Comparison of ENCODE assay signal across 14 cellular contexts in genomic region chr1:6502000-6502891, GRCh38. TPM values are rescaled to one million over a fixed set of nuclear protein-coding genes. Genes with fewer than 3 reads are reported as not detected.
DNase-seq lines count a peak whose midpoint lies in the region; ATAC-seq and TF ChIP-seq lines count a peak whose summit lies in the region.
"Had no signal": no experiment of that assay in that cellular context is flagged by ENCODE, and none has a peak within 500 bp of the region (broad histone marks: within the 10 kb centered on the region; RNA-seq: fewer than 3 reads in every experiment).

No MANE protein-coding gene starts in this region.

- no peak for TF ChIP-seq POLR2A in NB4 (IDR thresholded peaks at IDR 0.05; ENCODE audit: extremely low read depth, insufficient read length)

- ATAC-seq in HG03460 (IDR thresholded peaks at IDR 0.05; ENCODE audit: unreplicated experiment) (no peak), HG03159 (IDR thresholded peaks at IDR 0.05; ENCODE audit: unreplicated experiment) (no peak)
- ATAC-seq: PC-3 had no signal

- peak; percentile 80 for DNase-seq in NB4 (ENCODE audit: low read depth)
- peak in 3 of 10 donors; percentile 61 to 77 (median 71) for DNase-seq in dorsolateral prefrontal cortex
- DNase-seq in stimulated activated CD4-positive, alpha-beta T cell treated with anti-CD3 and anti-CD28 coated beads, Interleukin-15, amount 100 ng/mL, for 24 hours = no peak
- DNase-seq in globus pallidus (ENCODE audit: low spot score) = no peak
- DNase-seq: activated naive CD4-positive, alpha-beta T cell treated with anti-CD3 and anti-CD28 coated beads, Interleukin-2, amount 50 U/mL, for 16 hours; Kasumi-1; NCI-H2107; PC-3 had no signal

- H3K9ac ChIP-seq in liver (ENCODE audit: low read depth in 1 of 2, low read length in 2 of 2) = no peak overlapping the region
- H3K9ac ChIP-seq in subcutaneous abdominal adipose tissue (ENCODE audit: low read length in 5 of 5) = no peak overlapping the region

- no peak for TF ChIP-seq RAD21 in liver (IDR thresholded peaks at IDR 0.05)

- no peaks in the 10 kb centered on the region for H3K36me3 ChIP-seq in liver (ENCODE audit: control insufficient read depth in 4 of 4, insufficient read depth in 3 of 4, low read depth in 1 of 4, low read length in 3 of 4)
- H3K36me3 ChIP-seq in subcutaneous abdominal adipose tissue (ENCODE audit: control insufficient read depth in 5 of 5, insufficient read depth in 5 of 5, low read length in 5 of 5) = no peaks in the 10 kb centered on the region

- 71% methylated on average over 31 of the region's 31 CpGs for WGBS in liver

- no peak overlapping the region for H3K4me3 ChIP-seq in NB4 (ENCODE audit: low read depth, low read length)
- H3K4me3 ChIP-seq in dorsolateral prefrontal cortex = peak overlapping the region in 5 of 59 donors; percentile 1 to 28 (median 11)
- no peak overlapping the region for H3K4me3 ChIP-seq in liver (ENCODE audit: low read depth in 1 of 3, low read length in 3 of 3)
- peak overlapping the region in 2 of 5 donors; percentile 9 to 38 for H3K4me3 ChIP-seq in subcutaneous abdominal adipose tissue (ENCODE audit: low read depth in 1 of 5, low read length in 5 of 5)

- TF ChIP-seq CTCF in NB4 (IDR thresholded peaks at IDR 0.05; ENCODE audit: low read depth, low read length) = no peak
- no peak for TF ChIP-seq CTCF in dorsolateral prefrontal cortex (IDR thresholded peaks at IDR 0.05 in 54 of 56, conservative IDR thresholded peaks at IDR 0.05 in 2 of 56; ENCODE audit: low read depth in 1 of 56, partially characterized antibody in 56 of 56)
- TF ChIP-seq CTCF in liver (IDR thresholded peaks at IDR 0.05; ENCODE audit: low read depth, low read length, missing input control) = no peak

- H3K4me1 ChIP-seq in liver (ENCODE audit: control insufficient read depth in 4 of 4, insufficient read depth in 4 of 4, low read length in 3 of 4) (peaks cover 2 to 9% (median 5%) of the 10 kb centered on the region in 4 donors), subcutaneous abdominal adipose tissue (ENCODE audit: control insufficient read depth in 5 of 5, insufficient read depth in 5 of 5, low read length in 5 of 5) (peaks cover 17 to 90% (median 64%) of the 10 kb centered on the region in 5 donors)

- intact Hi-C loops in dorsolateral prefrontal cortex (cut with DNase I) = no loop called here

- H3K27me3 ChIP-seq in dorsolateral prefrontal cortex (peaks cover 0 to 60% (median 0%) of the 10 kb centered on the region in 45 donors), liver (ENCODE audit: control insufficient read depth in 4 of 4, insufficient read depth in 4 of 4, low read length in 3 of 4) (no peaks in the 10 kb centered on the region), subcutaneous abdominal adipose tissue (ENCODE audit: control insufficient read depth in 5 of 5, insufficient read depth in 4 of 5, low read length in 5 of 5) (peaks cover 0 to 3% (median 0%) of the 10 kb centered on the region in 5 donors)

- H3K27ac ChIP-seq in dorsolateral prefrontal cortex (peak overlapping the region in 45 of 59 donors; percentile 0 to 83 (median 55)), liver (ENCODE audit: low read depth in 1 of 2, low read length in 2 of 2) (no peak overlapping the region), subcutaneous abdominal adipose tissue (ENCODE audit: low read depth, low read length) (peak overlapping the region; percentile 30)
- H3K27ac ChIP-seq: C4-2B had no signal

- no peaks in the 10 kb centered on the region for H3K9me3 ChIP-seq in liver (ENCODE audit: control insufficient read depth in 4 of 4, low read length in 3 of 4)
- H3K9me3 ChIP-seq in subcutaneous abdominal adipose tissue (ENCODE audit: control insufficient read depth in 5 of 5, low read length in 5 of 5) = no peaks in the 10 kb centered on the region

TF ChIP-seq in liver, 16 proteins besides CTCF, POLR2A, EP300 and RAD21:
- TF ChIP-seq SP1 (IDR thresholded peaks at IDR 0.05) = peak; percentile 12
- peak; percentile 56 for TF ChIP-seq NR2F2 (IDR thresholded peaks at IDR 0.05)
- no peak for TF ChIP-seq ZBTB33 (IDR thresholded peaks at IDR 0.05)

RNA-seq across cellular contexts. Expression of gene PLEKHG5, which starts 10.8 kb away (rescaled TPM):
- total RNA-seq in dorsolateral prefrontal cortex (100 to 1,000 TPM in 1 of 120 experiments, 10 to 100 TPM in 119; 15.9 to 101 (median 58.6) TPM), liver (1 to 10 TPM; 1.4 to 1.9 TPM)
- under 1 TPM; 0.28 to 0.81 TPM for polyA plus RNA-seq in liver

RNA-seq across cellular contexts. Expression of gene TNFRSF25, which starts 36.3 kb away (rescaled TPM):
- total RNA-seq in dorsolateral prefrontal cortex (100 to 1,000 TPM in 3 of 120 experiments, 10 to 100 TPM in 117; 15.2 to 106 (median 54.0) TPM), liver (1 to 10 TPM; 2.2 to 2.6 TPM)
- 1 to 10 TPM in 1 of 2 donors, under 1 TPM in 1; 0.78 to 1.9 TPM for polyA plus RNA-seq in liver

RNA-seq across cellular contexts. Expression of gene NOL9, which starts 52.1 kb away (rescaled TPM):
- total RNA-seq in dorsolateral prefrontal cortex = 10 to 100 TPM; 24.8 to 48.9 (median 33.6) TPM
- total RNA-seq in liver = 10 to 100 TPM; 13.6 to 15.1 TPM
- polyA plus RNA-seq in liver = 1 to 10 TPM; 2.1 to 5.3 TPM

RNA-seq across cellular contexts. Expression of gene TAS1R1, which starts 52.9 kb away (rescaled TPM):
- under 1 TPM in 22 of 120 experiments, not detected in 98; 0.14 to 0.78 (median 0.32) TPM for total RNA-seq in dorsolateral prefrontal cortex
- total RNA-seq in liver = not detected
- not detected for polyA plus RNA-seq in liver
- total RNA-seq: activated CD8-positive, alpha-beta memory T cell treated with anti-CD3 and anti-CD28 coated beads for 36 hours; PC-3 had no signal

Comparison
In these comparisons a context has a peak if more than half of its experiments do, and no peak if none do; other contexts are left out.
1. H3K27ac ChIP-seq: peak in dorsolateral prefrontal cortex (45 of 59) and subcutaneous abdominal adipose tissue (single experiment); none in liver (0 of 2).
2. RNA of gene PLEKHG5, which starts 10.8 kb away (total RNA-seq): 15.9 to 101 TPM in dorsolateral prefrontal cortex; 1.4 to 1.9 TPM in liver; every median in the first group is over 4 times any median in the second.
3. RNA of gene TNFRSF25, which starts 36.3 kb away (total RNA-seq): 15.2 to 106 TPM in dorsolateral prefrontal cortex; 2.2 to 2.6 TPM in liver; every median in the first group is over 4 times any median in the second.